Comparison of ENCODE assay signal across 1 cellular context in the genomic region with DNA sequence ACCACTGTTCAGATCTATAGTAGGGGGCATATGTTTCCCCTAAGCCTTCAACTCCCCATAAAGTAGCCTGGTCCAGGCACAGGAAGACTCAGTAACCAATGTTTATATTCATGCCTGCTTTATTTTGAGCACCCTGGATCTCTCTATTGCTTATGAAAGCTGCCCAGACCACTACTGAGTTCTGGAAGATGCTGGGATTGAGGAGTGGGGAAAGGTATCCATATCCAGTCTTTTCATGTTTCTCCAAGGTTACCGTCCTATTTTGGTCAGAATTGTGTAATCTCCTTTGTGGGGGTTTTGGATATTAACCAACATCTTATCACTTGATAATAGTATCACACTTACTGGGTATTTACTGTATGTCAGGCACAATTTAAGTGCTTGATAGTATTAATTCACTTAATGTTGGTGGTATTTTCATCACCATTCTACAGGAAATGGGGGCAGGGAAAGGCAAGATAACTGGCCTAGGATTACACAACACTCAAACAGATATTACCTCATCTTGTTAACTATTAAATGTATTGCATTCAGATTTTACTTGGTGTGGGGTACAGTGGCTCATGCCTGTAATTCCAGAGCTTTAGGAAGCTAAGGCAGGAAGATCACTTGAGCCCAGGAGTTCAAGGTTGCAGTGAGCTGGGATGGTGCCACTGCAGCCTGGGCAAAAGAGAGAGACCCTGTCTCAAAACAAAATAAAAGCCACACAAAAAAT.
TF ChIP-seq lines count a peak whose summit lies in the region.

No MANE protein-coding gene starts in this region.

TF ChIP-seq in HepG2, 621 proteins besides CTCF, POLR2A, EP300 and RAD21 (continued from another document):
- TF ChIP-seq, protein P1, sequence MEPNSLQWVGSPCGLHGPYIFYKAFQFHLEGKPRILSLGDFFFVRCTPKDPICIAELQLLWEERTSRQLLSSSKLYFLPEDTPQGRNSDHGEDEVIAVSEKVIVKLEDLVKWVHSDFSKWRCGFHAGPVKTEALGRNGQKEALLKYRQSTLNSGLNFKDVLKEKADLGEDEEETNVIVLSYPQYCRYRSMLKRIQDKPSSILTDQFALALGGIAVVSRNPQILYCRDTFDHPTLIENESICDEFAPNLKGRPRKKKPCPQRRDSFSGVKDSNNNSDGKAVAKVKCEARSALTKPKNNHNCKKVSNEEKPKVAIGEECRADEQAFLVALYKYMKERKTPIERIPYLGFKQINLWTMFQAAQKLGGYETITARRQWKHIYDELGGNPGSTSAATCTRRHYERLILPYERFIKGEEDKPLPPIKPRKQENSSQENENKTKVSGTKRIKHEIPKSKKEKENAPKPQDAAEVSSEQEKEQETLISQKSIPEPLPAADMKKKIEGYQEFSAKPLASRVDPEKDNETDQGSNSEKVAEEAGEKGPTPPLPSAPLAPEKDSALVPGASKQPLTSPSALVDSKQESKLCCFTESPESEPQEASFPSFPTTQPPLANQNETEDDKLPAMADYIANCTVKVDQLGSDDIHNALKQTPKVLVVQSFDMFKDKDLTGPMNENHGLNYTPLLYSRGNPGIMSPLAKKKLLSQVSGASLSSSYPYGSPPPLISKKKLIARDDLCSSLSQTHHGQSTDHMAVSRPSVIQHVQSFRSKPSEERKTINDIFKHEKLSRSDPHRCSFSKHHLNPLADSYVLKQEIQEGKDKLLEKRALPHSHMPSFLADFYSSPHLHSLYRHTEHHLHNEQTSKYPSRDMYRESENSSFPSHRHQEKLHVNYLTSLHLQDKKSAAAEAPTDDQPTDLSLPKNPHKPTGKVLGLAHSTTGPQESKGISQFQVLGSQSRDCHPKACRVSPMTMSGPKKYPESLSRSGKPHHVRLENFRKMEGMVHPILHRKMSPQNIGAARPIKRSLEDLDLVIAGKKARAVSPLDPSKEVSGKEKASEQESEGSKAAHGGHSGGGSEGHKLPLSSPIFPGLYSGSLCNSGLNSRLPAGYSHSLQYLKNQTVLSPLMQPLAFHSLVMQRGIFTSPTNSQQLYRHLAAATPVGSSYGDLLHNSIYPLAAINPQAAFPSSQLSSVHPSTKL (CRISPR knock-in tag; IDR thresholded peaks at IDR 0.05): peak; percentile 13; the same call in 1 of the 2 replicates
- TF ChIP-seq CEBPG (CRISPR knock-in tag; IDR thresholded peaks at IDR 0.05): peak; percentile 72
- TF ChIP-seq ISL2 (CRISPR knock-in tag; IDR thresholded peaks at IDR 0.05): no peak
- TF ChIP-seq CEBPB (IDR thresholded peaks at IDR 0.05; ENCODE audit: borderline replicate concordance, low read depth, low read length): peak; percentile 70
- TF ChIP-seq, protein P2, sequence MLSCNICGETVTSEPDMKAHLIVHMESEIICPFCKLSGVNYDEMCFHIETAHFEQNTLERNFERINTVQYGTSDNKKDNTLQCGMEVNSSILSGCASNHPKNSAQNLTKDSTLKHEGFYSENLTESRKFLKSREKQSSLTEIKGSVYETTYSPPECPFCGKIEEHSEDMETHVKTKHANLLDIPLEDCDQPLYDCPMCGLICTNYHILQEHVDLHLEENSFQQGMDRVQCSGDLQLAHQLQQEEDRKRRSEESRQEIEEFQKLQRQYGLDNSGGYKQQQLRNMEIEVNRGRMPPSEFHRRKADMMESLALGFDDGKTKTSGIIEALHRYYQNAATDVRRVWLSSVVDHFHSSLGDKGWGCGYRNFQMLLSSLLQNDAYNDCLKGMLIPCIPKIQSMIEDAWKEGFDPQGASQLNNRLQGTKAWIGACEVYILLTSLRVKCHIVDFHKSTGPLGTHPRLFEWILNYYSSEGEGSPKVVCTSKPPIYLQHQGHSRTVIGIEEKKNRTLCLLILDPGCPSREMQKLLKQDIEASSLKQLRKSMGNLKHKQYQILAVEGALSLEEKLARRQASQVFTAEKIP (CRISPR knock-in tag; IDR thresholded peaks at IDR 0.05; ENCODE audit: borderline replicate concordance): no peak
- TF ChIP-seq YEATS2 (CRISPR knock-in tag; IDR thresholded peaks at IDR 0.05; ENCODE audit: borderline replicate concordance): no peak
- TF ChIP-seq ZNF879 (CRISPR knock-in tag; IDR thresholded peaks at IDR 0.05): no peak
- no peak for TF ChIP-seq PHF5A (CRISPR knock-in tag; IDR thresholded peaks at IDR 0.05; ENCODE audit: low read depth, unreplicated experiment)
- no peak for TF ChIP-seq ZNF136 (CRISPR knock-in tag; IDR thresholded peaks at IDR 0.05; ENCODE audit: low read depth)
- TF ChIP-seq, protein P3, sequence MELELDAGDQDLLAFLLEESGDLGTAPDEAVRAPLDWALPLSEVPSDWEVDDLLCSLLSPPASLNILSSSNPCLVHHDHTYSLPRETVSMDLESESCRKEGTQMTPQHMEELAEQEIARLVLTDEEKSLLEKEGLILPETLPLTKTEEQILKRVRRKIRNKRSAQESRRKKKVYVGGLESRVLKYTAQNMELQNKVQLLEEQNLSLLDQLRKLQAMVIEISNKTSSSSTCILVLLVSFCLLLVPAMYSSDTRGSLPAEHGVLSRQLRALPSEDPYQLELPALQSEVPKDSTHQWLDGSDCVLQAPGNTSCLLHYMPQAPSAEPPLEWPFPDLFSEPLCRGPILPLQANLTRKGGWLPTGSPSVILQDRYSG (CRISPR knock-in tag; IDR thresholded peaks at IDR 0.05): no peak
- TF ChIP-seq ZFX (CRISPR knock-in tag; IDR thresholded peaks at IDR 0.05; ENCODE audit: low read depth): no peak
- TF ChIP-seq, protein P4, sequence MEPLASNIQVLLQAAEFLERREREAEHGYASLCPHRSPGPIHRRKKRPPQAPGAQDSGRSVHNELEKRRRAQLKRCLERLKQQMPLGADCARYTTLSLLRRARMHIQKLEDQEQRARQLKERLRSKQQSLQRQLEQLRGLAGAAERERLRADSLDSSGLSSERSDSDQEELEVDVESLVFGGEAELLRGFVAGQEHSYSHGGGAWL (CRISPR knock-in tag; IDR thresholded peaks at IDR 0.05): no peak
- TF ChIP-seq POLR2G (IDR thresholded peaks at IDR 0.05; ENCODE audit: low read depth, low read length): no peak
- no peak for TF ChIP-seq TOPORS (CRISPR knock-in tag; IDR thresholded peaks at IDR 0.05)
- no peak for TF ChIP-seq ZNF296 (CRISPR knock-in tag; conservative IDR thresholded peaks at IDR 0.05)
- TF ChIP-seq CENPX (CRISPR knock-in tag; IDR thresholded peaks at IDR 0.05): no peak
- TF ChIP-seq, protein P5, sequence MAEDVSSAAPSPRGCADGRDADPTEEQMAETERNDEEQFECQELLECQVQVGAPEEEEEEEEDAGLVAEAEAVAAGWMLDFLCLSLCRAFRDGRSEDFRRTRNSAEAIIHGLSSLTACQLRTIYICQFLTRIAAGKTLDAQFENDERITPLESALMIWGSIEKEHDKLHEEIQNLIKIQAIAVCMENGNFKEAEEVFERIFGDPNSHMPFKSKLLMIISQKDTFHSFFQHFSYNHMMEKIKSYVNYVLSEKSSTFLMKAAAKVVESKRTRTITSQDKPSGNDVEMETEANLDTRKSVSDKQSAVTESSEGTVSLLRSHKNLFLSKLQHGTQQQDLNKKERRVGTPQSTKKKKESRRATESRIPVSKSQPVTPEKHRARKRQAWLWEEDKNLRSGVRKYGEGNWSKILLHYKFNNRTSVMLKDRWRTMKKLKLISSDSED (CRISPR knock-in tag; IDR thresholded peaks at IDR 0.05): no peak
- no peak for TF ChIP-seq ZNF441 (CRISPR knock-in tag; IDR thresholded peaks at IDR 0.05; ENCODE audit: borderline replicate concordance)
- no peak for TF ChIP-seq ZNF678 (CRISPR knock-in tag; IDR thresholded peaks at IDR 0.05)
- TF ChIP-seq, protein P6, sequence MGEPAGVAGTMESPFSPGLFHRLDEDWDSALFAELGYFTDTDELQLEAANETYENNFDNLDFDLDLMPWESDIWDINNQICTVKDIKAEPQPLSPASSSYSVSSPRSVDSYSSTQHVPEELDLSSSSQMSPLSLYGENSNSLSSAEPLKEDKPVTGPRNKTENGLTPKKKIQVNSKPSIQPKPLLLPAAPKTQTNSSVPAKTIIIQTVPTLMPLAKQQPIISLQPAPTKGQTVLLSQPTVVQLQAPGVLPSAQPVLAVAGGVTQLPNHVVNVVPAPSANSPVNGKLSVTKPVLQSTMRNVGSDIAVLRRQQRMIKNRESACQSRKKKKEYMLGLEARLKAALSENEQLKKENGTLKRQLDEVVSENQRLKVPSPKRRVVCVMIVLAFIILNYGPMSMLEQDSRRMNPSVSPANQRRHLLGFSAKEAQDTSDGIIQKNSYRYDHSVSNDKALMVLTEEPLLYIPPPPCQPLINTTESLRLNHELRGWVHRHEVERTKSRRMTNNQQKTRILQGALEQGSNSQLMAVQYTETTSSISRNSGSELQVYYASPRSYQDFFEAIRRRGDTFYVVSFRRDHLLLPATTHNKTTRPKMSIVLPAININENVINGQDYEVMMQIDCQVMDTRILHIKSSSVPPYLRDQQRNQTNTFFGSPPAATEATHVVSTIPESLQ (CRISPR knock-in tag; conservative IDR thresholded peaks at IDR 0.05): no peak
- TF ChIP-seq, protein P7, sequence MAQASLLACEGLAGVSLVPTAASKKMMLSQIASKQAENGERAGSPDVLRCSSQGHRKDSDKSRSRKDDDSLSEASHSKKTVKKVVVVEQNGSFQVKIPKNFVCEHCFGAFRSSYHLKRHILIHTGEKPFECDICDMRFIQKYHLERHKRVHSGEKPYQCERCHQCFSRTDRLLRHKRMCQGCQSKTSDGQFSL (CRISPR knock-in tag; IDR thresholded peaks at IDR 0.05): no peak
- no peak for TF ChIP-seq ZNF737 (CRISPR knock-in tag; IDR thresholded peaks at IDR 0.05; ENCODE audit: borderline replicate concordance)
- TF ChIP-seq FOXO1 (CRISPR knock-in tag; IDR thresholded peaks at IDR 0.05): no peak
- TF ChIP-seq, protein P8, sequence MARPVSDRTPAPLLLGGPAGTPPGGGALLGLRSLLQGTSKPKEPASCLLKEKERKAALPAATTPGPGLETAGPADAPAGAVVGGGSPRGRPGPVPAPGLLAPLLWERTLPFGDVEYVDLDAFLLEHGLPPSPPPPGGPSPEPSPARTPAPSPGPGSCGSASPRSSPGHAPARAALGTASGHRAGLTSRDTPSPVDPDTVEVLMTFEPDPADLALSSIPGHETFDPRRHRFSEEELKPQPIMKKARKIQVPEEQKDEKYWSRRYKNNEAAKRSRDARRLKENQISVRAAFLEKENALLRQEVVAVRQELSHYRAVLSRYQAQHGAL (CRISPR knock-in tag; IDR thresholded peaks at IDR 0.05; ENCODE audit: not compliant biosample characterization): no peak
- no peak for TF ChIP-seq SIX1 (CRISPR knock-in tag; IDR thresholded peaks at IDR 0.05; ENCODE audit: borderline replicate concordance)
- no peak for TF ChIP-seq SPEN (CRISPR knock-in tag; IDR thresholded peaks at IDR 0.05; ENCODE audit: low read depth)
- TF ChIP-seq NFE2L1 (CRISPR knock-in tag; IDR thresholded peaks at IDR 0.05; ENCODE audit: borderline replicate concordance): no peak
- no peak for TF ChIP-seq ZNF326 (CRISPR knock-in tag; IDR thresholded peaks at IDR 0.05; ENCODE audit: borderline replicate concordance)
- TF ChIP-seq EEA1 (CRISPR knock-in tag; IDR thresholded peaks at IDR 0.05; ENCODE audit: borderline replicate concordance): no peak
- no peak for TF ChIP-seq ZNF205 (CRISPR knock-in tag; IDR thresholded peaks at IDR 0.05)
- no peak for TF ChIP-seq POLR2AphosphoS2 (IDR thresholded peaks at IDR 0.05; ENCODE audit: low read depth, low read length)
- no peak for TF ChIP-seq SMAD1 (CRISPR knock-in tag; IDR thresholded peaks at IDR 0.05; ENCODE audit: borderline replicate concordance, low read depth)
- TF ChIP-seq SNRNP70 (IDR thresholded peaks at IDR 0.05; ENCODE audit: low read depth, low read length): no peak
- TF ChIP-seq GATAD2A (CRISPR knock-in tag; IDR thresholded peaks at IDR 0.05): peak; percentile 27; the same call in 1 of the 2 replicates
- no peak for TF ChIP-seq MZF1 (CRISPR knock-in tag; IDR thresholded peaks at IDR 0.05; ENCODE audit: borderline replicate concordance)
- TF ChIP-seq CBFB (CRISPR knock-in tag; IDR thresholded peaks at IDR 0.05): no peak
- TF ChIP-seq ZBTB21 (CRISPR knock-in tag; IDR thresholded peaks at IDR 0.05): no peak
- no peak for TF ChIP-seq ZNF431 (CRISPR knock-in tag; IDR thresholded peaks at IDR 0.05; ENCODE audit: borderline replicate concordance, low read depth)
- TF ChIP-seq, protein P9, sequence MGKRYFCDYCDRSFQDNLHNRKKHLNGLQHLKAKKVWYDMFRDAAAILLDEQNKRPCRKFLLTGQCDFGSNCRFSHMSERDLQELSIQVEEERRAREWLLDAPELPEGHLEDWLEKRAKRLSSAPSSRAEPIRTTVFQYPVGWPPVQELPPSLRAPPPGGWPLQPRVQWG (CRISPR knock-in tag; IDR thresholded peaks at IDR 0.05; ENCODE audit: borderline replicate concordance, low read depth): no peak
- no peak for TF ChIP-seq ZNF607 (CRISPR knock-in tag; IDR thresholded peaks at IDR 0.05; ENCODE audit: borderline replicate concordance)
- no peak for TF ChIP-seq FOXP1 (IDR thresholded peaks at IDR 0.05)
- no peak for TF ChIP-seq FOXP1 (CRISPR knock-in tag; IDR thresholded peaks at IDR 0.05)
- TF ChIP-seq, protein P10, sequence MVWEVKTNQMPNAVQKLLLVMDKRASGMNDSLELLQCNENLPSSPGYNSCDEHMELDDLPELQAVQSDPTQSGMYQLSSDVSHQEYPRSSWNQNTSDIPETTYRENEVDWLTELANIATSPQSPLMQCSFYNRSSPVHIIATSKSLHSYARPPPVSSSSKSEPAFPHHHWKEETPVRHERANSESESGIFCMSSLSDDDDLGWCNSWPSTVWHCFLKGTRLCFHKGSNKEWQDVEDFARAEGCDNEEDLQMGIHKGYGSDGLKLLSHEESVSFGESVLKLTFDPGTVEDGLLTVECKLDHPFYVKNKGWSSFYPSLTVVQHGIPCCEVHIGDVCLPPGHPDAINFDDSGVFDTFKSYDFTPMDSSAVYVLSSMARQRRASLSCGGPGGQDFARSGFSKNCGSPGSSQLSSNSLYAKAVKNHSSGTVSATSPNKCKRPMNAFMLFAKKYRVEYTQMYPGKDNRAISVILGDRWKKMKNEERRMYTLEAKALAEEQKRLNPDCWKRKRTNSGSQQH (CRISPR knock-in tag; IDR thresholded peaks at IDR 0.05; ENCODE audit: low read depth): no peak
- TF ChIP-seq ZNF816 (CRISPR knock-in tag; IDR thresholded peaks at IDR 0.05; ENCODE audit: borderline replicate concordance): no peak
- no peak for TF ChIP-seq ZNF460 (CRISPR knock-in tag; IDR thresholded peaks at IDR 0.05; ENCODE audit: borderline replicate concordance)
- TF ChIP-seq, protein P11, sequence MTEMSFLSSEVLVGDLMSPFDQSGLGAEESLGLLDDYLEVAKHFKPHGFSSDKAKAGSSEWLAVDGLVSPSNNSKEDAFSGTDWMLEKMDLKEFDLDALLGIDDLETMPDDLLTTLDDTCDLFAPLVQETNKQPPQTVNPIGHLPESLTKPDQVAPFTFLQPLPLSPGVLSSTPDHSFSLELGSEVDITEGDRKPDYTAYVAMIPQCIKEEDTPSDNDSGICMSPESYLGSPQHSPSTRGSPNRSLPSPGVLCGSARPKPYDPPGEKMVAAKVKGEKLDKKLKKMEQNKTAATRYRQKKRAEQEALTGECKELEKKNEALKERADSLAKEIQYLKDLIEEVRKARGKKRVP (CRISPR knock-in tag; IDR thresholded peaks at IDR 0.05): peak in 1 of 2 experiments; percentile 33; a peak in 1 of 4 replicates
